1 cellular context compared by ENCODE assay signal in genomic region chr6:15331143-15331542, GRCh38.
TF ChIP-seq lines count a peak whose summit lies in the region.

No MANE protein-coding gene starts in this region.

TF ChIP-seq in GM23338, 12 proteins besides CTCF, POLR2A, EP300 and RAD21 (continued from another document):
- TF ChIP-seq ZNF462 (CRISPR knock-in tag; IDR thresholded peaks at IDR 0.05) (no peak), STAT1 (IDR thresholded peaks at IDR 0.05; ENCODE audit: unreplicated experiment) (no peak), NANOG (IDR thresholded peaks at IDR 0.05; ENCODE audit: borderline replicate concordance) (no peak), REST (IDR thresholded peaks at IDR 0.05; ENCODE audit: unreplicated experiment) (no peak), EZH2phosphoT487 (IDR thresholded peaks at IDR 0.05; ENCODE audit: unreplicated experiment) (no peak), CREB1 (CRISPR knock-in tag; IDR thresholded peaks at IDR 0.05; ENCODE audit: low read depth) (no peak), POLR2AphosphoS5 (IDR thresholded peaks at IDR 0.05; ENCODE audit: low read depth) (no peak), ZNF114 (CRISPR knock-in tag; IDR thresholded peaks at IDR 0.05) (no peak), EZH2 (IDR thresholded peaks at IDR 0.05; ENCODE audit: low read depth, unreplicated experiment) (no peak)
